8 cellular contexts compared by ENCODE assay signal in the genomic region with DNA sequence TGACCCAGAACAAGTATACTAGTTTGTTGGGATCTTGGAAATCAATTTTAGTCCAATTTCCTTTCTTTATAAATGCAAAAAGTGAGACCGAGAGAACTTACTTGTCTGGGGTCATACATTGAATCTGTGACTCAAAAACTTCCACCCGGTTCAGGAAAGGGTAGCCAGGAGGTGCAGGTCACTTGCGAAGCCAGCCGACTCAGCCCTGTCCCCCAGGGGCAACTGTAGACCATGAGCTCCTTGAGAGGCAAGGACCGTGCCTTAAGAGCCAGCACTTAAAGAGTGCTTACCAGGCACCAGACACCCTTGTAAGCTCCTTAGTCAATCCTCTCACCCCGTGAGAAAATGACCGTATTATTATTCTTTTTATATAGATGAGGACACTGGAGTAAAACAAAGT. TPM values are rescaled to one million over a fixed set of nuclear protein-coding genes. Genes with fewer than 3 reads are reported as not detected.
DNase-seq lines count a peak whose midpoint lies in the region; ATAC-seq and TF ChIP-seq lines count a peak whose summit lies in the region.

No MANE protein-coding gene starts in this region.

- DNase-seq in T-helper 2 cell treated with Interferon-gamma antibody and Interleukin-4, amounts not matched to agents 5 μg/mL and 100 μg/mL, for 36 hours (ENCODE audit: low spot score), result no peak
- no peak for DNase-seq in T-helper 2 cell
- DNase-seq in SKM-1 treated with dmso at 0.1 percent for 144 hours (lab: John Stamatoyannopoulos, UW; ENCODE audit: unreplicated experiment), result no peak
- no peak for DNase-seq in foreskin keratinocyte

- H3K36me3 Mint-ChIP-seq in T-helper 2 cell treated with Interferon-gamma antibody and Interleukin-4, amounts not matched to agents 5 μg/mL and 100 μg/mL, for 36 hours (ENCODE audit: low read depth), result peaks cover 8% of the 10 kb centered on the region
- peaks cover 1% of the 10 kb centered on the region for H3K36me3 Mint-ChIP-seq in activated T-helper 17 cell treated with anti-CD3 and anti-CD28 coated beads, Interleukin-2, amount 50 U/mL, for 72 hours (ENCODE audit: low read depth)

- peak overlapping the region; percentile 85 for H3K27ac Mint-ChIP-seq in T-helper 2 cell treated with Interferon-gamma antibody and Interleukin-4, amounts not matched to agents 5 μg/mL and 100 μg/mL, for 36 hours
- H3K27ac Mint-ChIP-seq in activated T-helper 17 cell treated with anti-CD3 and anti-CD28 coated beads, Interleukin-2, amount 50 U/mL, for 72 hours, result peak overlapping the region; percentile 84

- ATAC-seq in activated T-helper 17 cell treated with anti-CD3 and anti-CD28 coated beads, Interleukin-2, amount 50 U/mL, for 72 hours (replicated peaks), result no peak
- ATAC-seq in foreskin keratinocyte (no peak), GM18909 (IDR thresholded peaks at IDR 0.05; ENCODE audit: poor library complexity, unreplicated experiment) (no peak)

- H3K27me3 ChIP-seq in stomach smooth muscle (ENCODE audit: control insufficient read depth in 1 of 2, insufficient read depth in 2 of 2, low read length in 2 of 2) (no peaks in the 10 kb centered on the region), foreskin keratinocyte (peaks cover 6% of the 10 kb centered on the region)

- H3K36me3 ChIP-seq in stomach smooth muscle (ENCODE audit: control insufficient read depth in 2 of 2, insufficient read depth in 2 of 2, low read length in 2 of 2), result peaks cover 0 to 2% of the 10 kb centered on the region in 2 donors

- H3K9me3 ChIP-seq in iPS-18c (ENCODE audit: control insufficient read depth, insufficient read depth, low read length), result no peaks in the 10 kb centered on the region
- no peaks in the 10 kb centered on the region for H3K9me3 ChIP-seq in stomach smooth muscle (ENCODE audit: control insufficient read depth in 2 of 2, low read length in 2 of 2)

- H3K27me3 Mint-ChIP-seq in T-helper 2 cell treated with Interferon-gamma antibody and Interleukin-4, amounts not matched to agents 5 μg/mL and 100 μg/mL, for 36 hours (ENCODE audit: low read depth), result peaks cover 7% of the 10 kb centered on the region
- no peaks in the 10 kb centered on the region for H3K27me3 Mint-ChIP-seq in activated T-helper 17 cell treated with anti-CD3 and anti-CD28 coated beads, Interleukin-2, amount 50 U/mL, for 72 hours

- H3K9me3 Mint-ChIP-seq in T-helper 2 cell treated with Interferon-gamma antibody and Interleukin-4, amounts not matched to agents 5 μg/mL and 100 μg/mL, for 36 hours, result peaks cover 4% of the 10 kb centered on the region
- peaks cover 7% of the 10 kb centered on the region for H3K9me3 Mint-ChIP-seq in activated T-helper 17 cell treated with anti-CD3 and anti-CD28 coated beads, Interleukin-2, amount 50 U/mL, for 72 hours

- H3K4me3 ChIP-seq in iPS-18c (ENCODE audit: insufficient read depth, low read depth, low read length), result peak overlapping the region; percentile 85
- H3K4me3 ChIP-seq in stomach smooth muscle (ENCODE audit: low read length in 2 of 2), result peak overlapping the region; percentile 73 to 92

- peaks cover 29% of the 10 kb centered on the region for H3K4me1 Mint-ChIP-seq in T-helper 2 cell treated with Interferon-gamma antibody and Interleukin-4, amounts not matched to agents 5 μg/mL and 100 μg/mL, for 36 hours (ENCODE audit: low read depth)
- H3K4me1 Mint-ChIP-seq in activated T-helper 17 cell treated with anti-CD3 and anti-CD28 coated beads, Interleukin-2, amount 50 U/mL, for 72 hours, result peaks cover 12% of the 10 kb centered on the region

- TF ChIP-seq CTCF in foreskin keratinocyte (conservative IDR thresholded peaks at IDR 0.05), result no peak

- H3K4me1 ChIP-seq in stomach smooth muscle (ENCODE audit: control insufficient read depth, insufficient read depth, low read length), result peaks cover 15% of the 10 kb centered on the region
- peaks cover 11% of the 10 kb centered on the region for H3K4me1 ChIP-seq in foreskin keratinocyte

- H3K9ac ChIP-seq in stomach smooth muscle (ENCODE audit: low read length in 2 of 2), result peak overlapping the region; percentile 81 to 93

- peak overlapping the region; percentile 94 for H3K4me3 Mint-ChIP-seq in T-helper 2 cell treated with Interferon-gamma antibody and Interleukin-4, amounts not matched to agents 5 μg/mL and 100 μg/mL, for 36 hours
- H3K4me3 Mint-ChIP-seq in activated T-helper 17 cell treated with anti-CD3 and anti-CD28 coated beads, Interleukin-2, amount 50 U/mL, for 72 hours, result peak overlapping the region; percentile 86

- H3K27ac ChIP-seq in stomach smooth muscle (ENCODE audit: low read length) (peak overlapping the region; percentile 92), foreskin keratinocyte (no peak overlapping the region)

RNA-seq across cellular contexts. Expression of a gene that starts 0.5 kb away (rescaled TPM):
- total RNA-seq in activated T-helper 17 cell treated with anti-CD3 and anti-CD28 coated beads, Interleukin-2, amount 50 U/mL, for 72 hours, result 1 to 10 TPM; 3.4 to 5.1 TPM
- total RNA-seq in foreskin keratinocyte, result 2.9 and 3.0 TPM in 2 replicates
- polyA plus RNA-seq in foreskin keratinocyte, result 2.4 and 2.8 TPM in 2 replicates

RNA-seq across cellular contexts. Expression of a gene that starts 15.2 kb away (rescaled TPM):
- total RNA-seq in activated T-helper 17 cell treated with anti-CD3 and anti-CD28 coated beads, Interleukin-2, amount 50 U/mL, for 72 hours, result 1 to 10 TPM; 1.2 to 2.4 TPM
- total RNA-seq in foreskin keratinocyte, result 15.7 and 16.2 TPM in 2 replicates
- polyA plus RNA-seq in foreskin keratinocyte, result 8.8 and 9.1 TPM in 2 replicates
